ENCODE assay signal across 21 cellular contexts in the genomic region with DNA sequence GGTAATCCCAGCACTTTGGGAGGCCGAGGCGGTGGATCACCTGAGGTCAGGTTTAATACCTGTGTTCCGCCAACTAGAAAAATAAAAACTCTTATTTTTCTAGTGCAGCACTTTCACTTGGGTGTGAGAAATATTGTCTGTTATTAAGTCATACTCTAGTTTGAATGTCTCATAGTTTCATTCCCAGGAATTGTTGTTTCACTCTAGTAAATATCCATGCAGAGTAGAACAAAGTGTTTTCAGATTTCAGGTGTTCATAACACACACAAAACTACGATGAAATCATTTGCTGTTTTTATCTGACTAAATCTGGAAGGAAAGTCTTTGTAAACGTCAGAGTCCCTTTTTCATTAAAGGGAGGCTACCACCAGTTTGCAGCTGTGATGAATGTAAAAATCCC. TPM values are rescaled to one million over a fixed set of nuclear protein-coding genes. Genes with fewer than 3 reads are reported as not detected.
DNase-seq lines count a peak whose midpoint lies in the region; ATAC-seq, FAIRE-seq and TF ChIP-seq lines count a peak whose summit lies in the region.
"Had no signal": no experiment of that assay in that cellular context is flagged by ENCODE, and none has a peak within 500 bp of the region (broad histone marks: within the 10 kb centered on the region; RNA-seq: fewer than 3 reads in every experiment).

No MANE protein-coding gene starts in this region.

- H3K27me3 Mint-ChIP-seq in activated naive CD4-positive, alpha-beta T cell treated with anti-CD3 and anti-CD28 coated beads for 36 hours (ENCODE audit: low read depth) = no peaks in the 10 kb centered on the region
- no peaks in the 10 kb centered on the region for H3K27me3 Mint-ChIP-seq in stimulated activated memory B cell treated with anti-CD40 and anti-IgM and Interleukin-4, amounts not matched to agents 10 μg/mL and 1 μg/mL and 100 μg/mL, for 72 hours

- intact Hi-C loops in activated naive CD4-positive, alpha-beta T cell treated with anti-CD3 and anti-CD28 coated beads for 36 hours (cut with micrococcal nuclease) = loop anchor here (1.0 to 10.0 kb wide), 12 partner anchors 8 to 1521 kb away; partner anchors contain the start of genes CD28, CFLAR, CTLA4 and ICOS
- intact Hi-C loops in GM12878 (cut with micrococcal nuclease; ENCODE audit: unreplicated experiment) = loop anchor here (5.0 kb wide), 1 partner anchor 144 kb away; no protein-coding TSS in a partner anchor
- intact Hi-C loops in left ventricle myocardium inferior (cut with micrococcal nuclease) = no loop called here
- intact Hi-C loops in upper lobe of right lung (cut with DNase I) = no loop called here

- H3K9me3 ChIP-seq in OCI-LY1 (ENCODE audit: low read length) = no peaks in the 10 kb centered on the region
- no peaks in the 10 kb centered on the region for H3K9me3 ChIP-seq in GM12878 (replicated peaks; ENCODE audit: control insufficient read depth, insufficient read depth, low read length)
- H3K9me3 ChIP-seq in left ventricle myocardium inferior (replicated peaks) = no peaks in the 10 kb centered on the region
- H3K9me3 ChIP-seq in upper lobe of right lung = no peaks in the 10 kb centered on the region
- H3K9me3 ChIP-seq: esophagus squamous epithelium, MG63, right atrium auricular region, stomach had no signal

- in situ Hi-C loops in GM12878 (cut with MboI) = no loop called here

- SMC1A ChIA-PET in GM12878 (lab: Charles Lee; ENCODE audit: uncharacterized antibody, unreplicated experiment) = interaction anchor here (0.8 to 4.3 kb wide), 4 partner anchors 26 to 65 kb away, joined by 5 to 26 read pairs (median 7); no protein-coding TSS in a partner anchor

- no peaks in the 10 kb centered on the region for H3K36me3 ChIP-seq in OCI-LY1 (ENCODE audit: insufficient read depth, low read length)
- no peaks in the 10 kb centered on the region for H3K36me3 ChIP-seq in GM12878 (ENCODE audit: control insufficient read depth in 2 of 2, insufficient read depth in 2 of 2, low read length in 1 of 2)
- no peaks in the 10 kb centered on the region for H3K36me3 ChIP-seq in left ventricle myocardium inferior
- no peaks in the 10 kb centered on the region for H3K36me3 ChIP-seq in upper lobe of right lung
- H3K36me3 ChIP-seq: esophagus squamous epithelium, MG63, right atrium auricular region, stomach had no signal

- WGBS in GM12878 (ENCODE audit: insufficient coverage, insufficient replicate concordance, low lambda C conversion rate, missing lambda C conversion rate) = 79% methylated on average over 5 of the region's 5 CpGs

- H3K4me3 Mint-ChIP-seq in activated naive CD4-positive, alpha-beta T cell treated with anti-CD3 and anti-CD28 coated beads for 36 hours = peak overlapping the region; percentile 80
- H3K4me3 Mint-ChIP-seq in stimulated activated memory B cell treated with anti-CD40 and anti-IgM and Interleukin-4, amounts not matched to agents 10 μg/mL and 1 μg/mL and 100 μg/mL, for 72 hours = no peak overlapping the region

- H3K4me3 ChIP-seq in OCI-LY1 (ENCODE audit: low read depth, low read length, poor library complexity, severe bottlenecking) (peak overlapping the region; percentile 10), GM12878 (no peak overlapping the region), left ventricle myocardium inferior (no peak overlapping the region), upper lobe of right lung (no peak overlapping the region)
- H3K4me3 ChIP-seq: esophagus squamous epithelium, MG63, right atrium auricular region, stomach had no signal

- H3K9me3 Mint-ChIP-seq in activated naive CD4-positive, alpha-beta T cell treated with anti-CD3 and anti-CD28 coated beads for 36 hours = no peaks in the 10 kb centered on the region
- no peaks in the 10 kb centered on the region for H3K9me3 Mint-ChIP-seq in stimulated activated memory B cell treated with anti-CD40 and anti-IgM and Interleukin-4, amounts not matched to agents 10 μg/mL and 1 μg/mL and 100 μg/mL, for 72 hours

- H3K4me1 ChIP-seq in OCI-LY1 (ENCODE audit: insufficient read depth, low read length, severe bottlenecking) (peaks cover 58% of the 10 kb centered on the region), GM12878 (ENCODE audit: control insufficient read depth, insufficient read depth, low read length) (peaks cover 17% of the 10 kb centered on the region), left ventricle myocardium inferior (peaks cover 43% of the 10 kb centered on the region), upper lobe of right lung (peaks cover 15% of the 10 kb centered on the region)

- RAD21 ChIA-PET in GM12878 (lab: Charles Lee; ENCODE audit: unreplicated experiment) = interaction anchor here (1.0 kb wide), 1 partner anchor 8 kb away, joined by 3 read pairs; no protein-coding TSS in a partner anchor

- no peaks in the 10 kb centered on the region; the same call in none of the 2 replicates for H3F3A ChIP-seq in OCI-LY1 (ENCODE audit: insufficient read depth, low read length)

- H4K20me1 ChIP-seq in OCI-LY1 (ENCODE audit: insufficient read depth, low read length) = no peaks in the 10 kb centered on the region
- no peaks in the 10 kb centered on the region for H4K20me1 ChIP-seq in GM12878 (ENCODE audit: control insufficient read depth, insufficient read depth)

- peak overlapping the region; percentile 76 for H3K4me2 ChIP-seq in OCI-LY1 (ENCODE audit: low read length)
- peak overlapping the region; percentile 21; the same call in 1 of the 2 replicates for H3K4me2 ChIP-seq in GM12878 (ENCODE audit: control insufficient read depth, insufficient read depth)

- H3K9ac ChIP-seq in OCI-LY1 (ENCODE audit: low read length) (peak overlapping the region; percentile 23; the same call in 1 of the 2 replicates), GM12878 (ENCODE audit: control insufficient read depth, insufficient read depth, low read length) (no peak overlapping the region)

- CTCF ChIA-PET in activated naive CD4-positive, alpha-beta T cell treated with anti-CD3 and anti-CD28 coated beads for 36 hours (lab: Charles Lee) = interaction anchor here (1.3 to 5.2 kb wide), 2 partner anchors 31 to 50 kb away, joined by 3 to 21 read pairs; no protein-coding TSS in a partner anchor
- CTCF ChIA-PET in GM12878 (lab: Yijun Ruan, JAX) = no interaction called here

- peaks cover 49% of the 10 kb centered on the region for H3K4me1 Mint-ChIP-seq in activated naive CD4-positive, alpha-beta T cell treated with anti-CD3 and anti-CD28 coated beads for 36 hours (ENCODE audit: low read depth)
- H3K4me1 Mint-ChIP-seq in stimulated activated memory B cell treated with anti-CD40 and anti-IgM and Interleukin-4, amounts not matched to agents 10 μg/mL and 1 μg/mL and 100 μg/mL, for 72 hours = peaks cover 51% of the 10 kb centered on the region

- TF ChIP-seq EP300 in GM12878 (IDR thresholded peaks at IDR 0.05; ENCODE audit: borderline replicate concordance in 1 of 2, control insufficient read depth in 1 of 2, low read depth in 2 of 2, low read length in 2 of 2) = no peak

- no peak for DNase-seq in activated naive CD4-positive, alpha-beta T cell treated with anti-CD3 and anti-CD28 coated beads for 36 hours
- DNase-seq in activated naive CD4-positive, alpha-beta T cell treated with anti-CD3 and anti-CD28 coated beads, Interleukin-2, amount 50 U/mL, for 16 hours = no peak
- DNase-seq in GM12878 (ENCODE audit: low read depth, low spot score) = no peak
- DNase-seq in left ventricle myocardium inferior = no peak
- no peak for DNase-seq in upper lobe of right lung
- DNase-seq: activated CD8-positive, alpha-beta memory T cell treated with anti-CD3 and anti-CD28 coated beads, Interleukin-2, amount 50 U/mL, for 48 hours; amniotic stem cell; effector CD4-positive, alpha-beta T cell; EL; esophagus squamous epithelium; GOT3; MG63; NCI-H1694 treated with DMSO at 0.1 percent for 48 hours; NCI-H226; stomach had no signal

- H3K27me3 ChIP-seq in OCI-LY1 (ENCODE audit: insufficient read depth, low read length) = no peaks in the 10 kb centered on the region
- no peaks in the 10 kb centered on the region for H3K27me3 ChIP-seq in GM12878 (replicated peaks in 1 of 2; ENCODE audit: control insufficient read depth in 2 of 2, insufficient read depth in 2 of 2, low read length in 1 of 2)
- no peaks in the 10 kb centered on the region for H3K27me3 ChIP-seq in left ventricle myocardium inferior (ENCODE audit: low read depth)
- H3K27me3 ChIP-seq in upper lobe of right lung = no peaks in the 10 kb centered on the region
- H3K27me3 ChIP-seq: esophagus squamous epithelium, MG63, right atrium auricular region, stomach had no signal

- FAIRE-seq in GM12878 (lab: Jason Lieb, UNC) = no peak
- FAIRE-seq: urothelium cell line had no signal

- no peak overlapping the region for H2AFZ ChIP-seq in OCI-LY1 (ENCODE audit: low read length)
- no peak overlapping the region for H2AFZ ChIP-seq in GM12878 (ENCODE audit: control insufficient read depth, low read depth, low read length)

- ATAC-seq in GM12878 = no peak
- ATAC-seq in stimulated activated memory B cell treated with anti-CD40 and anti-IgM and Interleukin-4, amounts not matched to agents 10 μg/mL and 1 μg/mL and 100 μg/mL, for 72 hours = no peak
- no peak for ATAC-seq in HG03521 (IDR thresholded peaks at IDR 0.05; ENCODE audit: unreplicated experiment)
- ATAC-seq in upper lobe of right lung = no peak
- ATAC-seq: left lobe of liver had no signal

- no peak for TF ChIP-seq RAD21 in GM12878 (IDR thresholded peaks at IDR 0.05; ENCODE audit: insufficient read depth, low read depth, low read length)

- no peak for TF ChIP-seq POLR2A in GM12878 (IDR thresholded peaks at IDR 0.05; ENCODE audit: low read depth, low read length)

- peak overlapping the region; percentile 99 for H3K27ac Mint-ChIP-seq in activated naive CD4-positive, alpha-beta T cell treated with anti-CD3 and anti-CD28 coated beads for 36 hours
- peak overlapping the region; percentile 61 for H3K27ac Mint-ChIP-seq in stimulated activated memory B cell treated with anti-CD40 and anti-IgM and Interleukin-4, amounts not matched to agents 10 μg/mL and 1 μg/mL and 100 μg/mL, for 72 hours

- H3K27ac ChIP-seq in OCI-LY1 (ENCODE audit: low read depth, low read length, poor library complexity, severe bottlenecking) (peak overlapping the region; percentile 63), GM12878 (ENCODE audit: control insufficient read depth, insufficient read depth) (no peak overlapping the region), left ventricle myocardium inferior (replicated peaks) (no peak overlapping the region), upper lobe of right lung (no peak overlapping the region)
- H3K27ac ChIP-seq: esophagus squamous epithelium, right atrium auricular region had no signal

- no peak for TF ChIP-seq CTCF in OCI-LY1 (IDR thresholded peaks at IDR 0.05; ENCODE audit: low read length)
- TF ChIP-seq CTCF in GM12878 (IDR thresholded peaks at IDR 0.05 in 2 of 3, conservative IDR thresholded peaks at IDR 0.05 in 1 of 3; ENCODE audit: control insufficient read depth in 2 of 3, extremely low read depth in 1 of 3, insufficient read depth in 1 of 3, low read depth in 3 of 3, low read length in 3 of 3) = no peak
- no peak for TF ChIP-seq CTCF in left ventricle myocardium inferior (IDR thresholded peaks at IDR 0.05; ENCODE audit: borderline replicate concordance)
- TF ChIP-seq CTCF in upper lobe of right lung (IDR thresholded peaks at IDR 0.05) = no peak

- BruUV-seq in GM12878 (replicated peaks; lab: Mats Ljungman, UMichigan) = no TSS peak

- H3K36me3 Mint-ChIP-seq in activated naive CD4-positive, alpha-beta T cell treated with anti-CD3 and anti-CD28 coated beads for 36 hours (ENCODE audit: low read depth) = no peaks in the 10 kb centered on the region
- H3K36me3 Mint-ChIP-seq in stimulated activated memory B cell treated with anti-CD40 and anti-IgM and Interleukin-4, amounts not matched to agents 10 μg/mL and 1 μg/mL and 100 μg/mL, for 72 hours = no peaks in the 10 kb centered on the region

- H3K79me2 ChIP-seq in OCI-LY1 (ENCODE audit: insufficient read depth, low read length) (peaks cover 64% of the 10 kb centered on the region), GM12878 (ENCODE audit: control insufficient read depth, insufficient read depth, low read length) (peaks cover 25% of the 10 kb centered on the region)

- no peaks in the 10 kb centered on the region for H3K9me2 ChIP-seq in OCI-LY1 (ENCODE audit: low read depth, low read length)

- POLR2A ChIA-PET in GM12878 (lab: Charles Lee) = interaction anchor here (1.2 kb wide), 1 partner anchor 17 kb away, joined by 4 read pairs; no protein-coding TSS in a partner anchor

RNA-seq across cellular contexts. Expression of gene FAM117B, which starts 3.9 kb away (rescaled TPM):
- 10 to 100 TPM; 12.3 to 14.2 TPM for total RNA-seq in activated naive CD4-positive, alpha-beta T cell treated with anti-CD3 and anti-CD28 coated beads for 36 hours
- total RNA-seq in GM12878 (2013; cell fraction: nucleolus; rRNA removed) = 15.7 and 17.3 TPM in 2 replicates
- 3.4 and 3.9 TPM in 2 replicates for total RNA-seq in GM12878 (2014; rRNA removed)
- total RNA-seq in GM12878 (2014; rRNA removed; fragmentation: Illumina TruSeq; extraction: Trizol) = 3.4 and 3.7 TPM in 2 replicates
- 6.7 and 7.6 TPM in 2 replicates for total RNA-seq in GM12878 (2021)
- 0.97 TPM for polyA plus RNA-seq in GM12878 (2011; ENCODE audit: low read depth)
- polyA plus RNA-seq in GM12878 (2011; rRNA removed) = 4.0 and 4.4 TPM in 2 replicates
- 1.8 and 3.1 TPM in 2 replicates for polyA plus RNA-seq in GM12878 (2011; cell fraction: cytosol; rRNA removed)
- polyA plus RNA-seq in GM12878 (2011; cell fraction: nucleus; rRNA removed) = 1.8 and 2.1 TPM in 2 replicates
- polyA plus RNA-seq in GM12878 (2012) = 2.2 and 2.8 TPM in 2 replicates
- 5.9 and 7.1 TPM in 2 replicates for polyA plus RNA-seq in GM12878 (2014; fragmentation: Illumina TruSeq; extraction: Trizol)
- polyA plus RNA-seq in GM12878 (2014; fragmentation: Nextera tagmentation; extraction: Ambion mirVana) = 1 to 10 TPM; 1.6 to 4.1 TPM
- 3.4 and 4.0 TPM in 2 replicates for polyA plus RNA-seq in GM12878 (2014; rRNA removed)
- 1 to 10 TPM; 4.4 to 4.7 TPM for polyA plus RNA-seq in GM12878 (2016; fragmentation: Nextera tagmentation; extraction: Ambion mirVana)
- polyA minus RNA-seq in GM12878 (2011; rRNA and poly(A)+ RNA removed) = 5.4 and 5.8 TPM in 2 replicates
- polyA minus RNA-seq in GM12878 (2011; cell fraction: cytosol; rRNA and poly(A)+ RNA removed) = 3.0 and 3.5 TPM in 2 replicates
- polyA minus RNA-seq in GM12878 (2011; cell fraction: nucleus; rRNA and poly(A)+ RNA removed) = 2.1 and 6.9 TPM in 2 replicates
- 2.4 TPM for total RNA-seq in left ventricle myocardium inferior
- total RNA-seq in upper lobe of right lung = 9.8 TPM

Comparison
In these comparisons a context has a peak if more than half of its experiments do, and no peak if none do; other contexts are left out.
1. intact Hi-C loops: an anchor here in activated naive CD4-positive, alpha-beta T cell treated with anti-CD3 and anti-CD28 coated beads for 36 hours (1.0 to 10.0 kb wide) and GM12878 (5.0 kb wide); none called in left ventricle myocardium inferior and upper lobe of right lung.